Comparison of ENCODE assay signal across 2 cellular contexts in genomic region chr1:33443705-33444180, GRCh38.
TF ChIP-seq lines count a peak whose summit lies in the region.

No MANE protein-coding gene starts in this region.

TF ChIP-seq in IMR-90, 13 proteins besides CTCF, POLR2A, EP300 and RAD21:
- TF ChIP-seq MAZ (IDR thresholded peaks at IDR 0.05; ENCODE audit: borderline replicate concordance, low read depth, low read length), result no peak
- no peak for TF ChIP-seq CHD1 (IDR thresholded peaks at IDR 0.05; ENCODE audit: low read depth, low read length)
- TF ChIP-seq USF2 (IDR thresholded peaks at IDR 0.05; ENCODE audit: low read depth, low read length), result no peak
- TF ChIP-seq RFX5 (IDR thresholded peaks at IDR 0.05; ENCODE audit: low read depth, low read length), result no peak
- no peak for TF ChIP-seq FOS (IDR thresholded peaks at IDR 0.05; ENCODE audit: low read depth, low read length)
- TF ChIP-seq MXI1 (IDR thresholded peaks at IDR 0.05; ENCODE audit: borderline replicate concordance, low read depth, low read length), result no peak
- no peak for TF ChIP-seq CEBPB (IDR thresholded peaks at IDR 0.05; ENCODE audit: low read depth, low read length)
- TF ChIP-seq NFE2L2 (IDR thresholded peaks at IDR 0.05; ENCODE audit: low read depth, low read length), result no peak
- TF ChIP-seq SMC3 (IDR thresholded peaks at IDR 0.05; ENCODE audit: low read depth, low read length), result no peak
- no peak for TF ChIP-seq BHLHE40 (IDR thresholded peaks at IDR 0.05; ENCODE audit: low read depth, low read length)
- no peak for TF ChIP-seq MAFK (IDR thresholded peaks at IDR 0.05; ENCODE audit: low read depth, low read length)
- no peak for TF ChIP-seq RCOR1 (IDR thresholded peaks at IDR 0.05; ENCODE audit: insufficient replicate concordance, low read length)
- no peak for TF ChIP-seq ELK1 (IDR thresholded peaks at IDR 0.05; ENCODE audit: borderline replicate concordance, low read depth, low read length)

TF ChIP-seq in H1, 55 proteins besides CTCF, POLR2A, EP300 and RAD21:
- no peak for TF ChIP-seq E2F6 (IDR thresholded peaks at IDR 0.05)
- TF ChIP-seq EGR1 (IDR thresholded peaks at IDR 0.05; ENCODE audit: borderline replicate concordance, low read depth, low read length), result no peak
- no peak for TF ChIP-seq SAP30 (IDR thresholded peaks at IDR 0.05; ENCODE audit: insufficient read depth, insufficient replicate concordance, low read length)
